In genomic region chr3:188877381-188877780, GRCh38 we compare ENCODE assay signal across 7 cellular contexts.
"Had no signal": no experiment of that assay in that cellular context is flagged by ENCODE, and none has a peak within 500 bp of the region (broad histone marks: within the 10 kb centered on the region; RNA-seq: fewer than 3 reads in every experiment).

No MANE protein-coding gene starts in this region.

- H3K4me3 ChIP-seq: GM23248, HAP-1 had no signal

- H3K27ac ChIP-seq: GM23248, HL-60 had no signal

- H3K36me3 ChIP-seq: HAP-1 had no signal

- H3K9me3 Mint-ChIP-seq: HFFc6, IgD-negative memory B cell had no signal

- DNase-seq: GM23248, GOT3, H7, HFFc6 had no signal

- H3K9ac ChIP-seq: GM23248 had no signal

- H3K9me3 ChIP-seq: HAP-1 had no signal

- H3K27me3 Mint-ChIP-seq: IgD-negative memory B cell had no signal

- H2AFZ ChIP-seq: GM23248 had no signal

- H3K4me1 Mint-ChIP-seq: IgD-negative memory B cell had no signal

- H3K4me3 Mint-ChIP-seq: HFFc6, IgD-negative memory B cell had no signal

- H3K27ac Mint-ChIP-seq: HFFc6, IgD-negative memory B cell had no signal
